Comparison of ENCODE assay signal across 20 cellular contexts in genomic region chr17:66345264-66345663, GRCh38. TPM values are rescaled to one million over a fixed set of nuclear protein-coding genes. Genes with fewer than 3 reads are reported as not detected.
A peak's percentile ranks its signal among the peaks of the same experiment; 100 is the strongest.
DNase-seq lines count a peak whose midpoint lies in the region; ATAC-seq, FAIRE-seq and TF ChIP-seq lines count a peak whose summit lies in the region.
"Had no signal": no experiment of that assay in that cellular context is flagged by ENCODE, and none has a peak within 500 bp of the region (broad histone marks: within the 10 kb centered on the region; RNA-seq: fewer than 3 reads in every experiment).

No MANE protein-coding gene starts in this region.

- CTCF ChIA-PET in Calu3 (lab: Charles Lee) (no interaction called here), Panc1 (lab: Charles Lee) (no interaction called here)

- H3K27me3 Mint-ChIP-seq in Calu3 (ENCODE audit: unreplicated experiment): no peaks in the 10 kb centered on the region
- H3K27me3 Mint-ChIP-seq: CD8-positive, alpha-beta memory T cell; T-cell had no signal

- H3K4me3 Mint-ChIP-seq in Calu3 (ENCODE audit: low read depth, unreplicated experiment): no peak overlapping the region
- H3K4me3 Mint-ChIP-seq: CD8-positive, alpha-beta memory T cell; T-cell had no signal

- no peak for TF ChIP-seq CTCF in Calu3 (IDR thresholded peaks at IDR 0.05; ENCODE audit: unreplicated experiment)
- no peak for TF ChIP-seq CTCF in Panc1 (IDR thresholded peaks at IDR 0.05)
- no peak for TF ChIP-seq CTCF in GM20000 (IDR thresholded peaks at IDR 0.05; ENCODE audit: extremely low read depth, missing control alignments)

- peak overlapping the region; percentile 75 for H3K27ac ChIP-seq in Panc1 (ENCODE audit: low read length)
- H3K27ac ChIP-seq: 22Rv1; BLaER1 treated with 17β-estradiol and CSF1 and Interleukin-3, amounts not matched to agents 10 nM and 100 nM; PC-9; SJSA1 had no signal

- peak overlapping the region; percentile 47 for H3K27ac Mint-ChIP-seq in Calu3 (ENCODE audit: unreplicated experiment)
- H3K27ac Mint-ChIP-seq: CD8-positive, alpha-beta memory T cell; T-cell had no signal

- BruUV-seq in Calu3 (replicated peaks; lab: Mats Ljungman, UMichigan): no TSS peak
- BruUV-seq in Panc1 (replicated peaks; lab: Mats Ljungman, UMichigan): no TSS peak

- no peak for FAIRE-seq in GM19239 (lab: Jason Lieb, UNC)
- FAIRE-seq: GM12892 had no signal

- no peak for ATAC-seq in Panc1
- ATAC-seq: HCT116, T-cell had no signal

- in situ Hi-C loops in Panc1 (cut with HindIII; ENCODE audit: low pct_unique_long_range_greater_than_20kb, low sequenced_read_pairs): no loop called here

- no peaks in the 10 kb centered on the region for H3K9me3 Mint-ChIP-seq in Calu3 (ENCODE audit: low read depth, unreplicated experiment)
- H3K9me3 Mint-ChIP-seq: CD8-positive, alpha-beta memory T cell; T-cell had no signal

- POLR2A ChIA-PET in Panc1 (lab: Charles Lee): no interaction called here

- no peaks in the 10 kb centered on the region for H3K27me3 ChIP-seq in Panc1 (ENCODE audit: control insufficient read depth, insufficient read depth, low read length)
- H3K27me3 ChIP-seq: BLaER1 treated with 17β-estradiol and CSF1 and Interleukin-3, amounts not matched to agents 10 nM and 100 nM; MG63; SJSA1 had no signal

- H3K4me1 Mint-ChIP-seq in Calu3 (ENCODE audit: low read depth, unreplicated experiment): peaks cover 83% of the 10 kb centered on the region

- intact Hi-C loops in Calu3 (cut with micrococcal nuclease; ENCODE audit: unreplicated experiment) (no loop called here), Panc1 (cut with micrococcal nuclease; ENCODE audit: unreplicated experiment) (no loop called here)

- no peaks in the 10 kb centered on the region for H3K9me3 ChIP-seq in Panc1 (ENCODE audit: control insufficient read depth, insufficient read depth, low read depth, low read length)
- H3K9me3 ChIP-seq: BLaER1 treated with 17β-estradiol and CSF1 and Interleukin-3, amounts not matched to agents 10 nM and 100 nM; MG63; SJSA1 had no signal

- DNase-seq in DMS 273 (lab: John Stamatoyannopoulos, UW; ENCODE audit: unreplicated experiment) (peak; percentile 37), DMS 273 treated with DMSO at 0.1 percent for 48 hours (lab: John Stamatoyannopoulos, UW) (no peak), Calu3 (no peak), Panc1 (ENCODE audit: low read depth, low spot score) (no peak), fibroblast of peridontal ligament (ENCODE audit: extremely low read depth) (peak; percentile 28), GM19239 (ENCODE audit: insufficient read length, low spot score) (no peak), germinal center (ENCODE audit: low spot score) (no peak), GM20000 (ENCODE audit: low spot score) (no peak)
- DNase-seq: CD8-positive, alpha-beta memory T cell; MG63; NCI-H1105; NCI-H1694; NCI-H446; PC-9; T-cell had no signal

- peaks cover 37% of the 10 kb centered on the region for H3K36me3 Mint-ChIP-seq in Calu3 (ENCODE audit: insufficient read depth, unreplicated experiment)

- no peaks in the 10 kb centered on the region for H3K36me3 ChIP-seq in Panc1 (ENCODE audit: control insufficient read depth, insufficient read depth, low read length)
- H3K36me3 ChIP-seq: MG63 had no signal

- peaks cover 68% of the 10 kb centered on the region for H3K4me1 ChIP-seq in Panc1 (ENCODE audit: control insufficient read depth, insufficient read depth, low read length)

- no peak overlapping the region for H3K4me3 ChIP-seq in Panc1 (ENCODE audit: low read depth in 2 of 2, low read length in 2 of 2)
- H3K4me3 ChIP-seq: BLaER1 treated with 17β-estradiol and CSF1 and Interleukin-3, amounts not matched to agents 10 nM and 100 nM; MG63; PC-9; SJSA1 had no signal

RNA-seq across cellular contexts. Expression of gene PRKCA, which starts 42.9 kb away (rescaled TPM):
- total RNA-seq in Calu3 (2022) (126 TPM in 2 replicates), Panc1 (2021; ENCODE audit: unreplicated experiment) (53.0 TPM)
- 19.2 TPM for polyA plus RNA-seq in Panc1 (2012; ENCODE audit: insufficient read length)

Comparison
In these comparisons a context has a peak if more than half of its experiments do, and no peak if none do; other contexts are left out.
1. DNase-seq: peak in DMS 273 (single experiment) and fibroblast of peridontal ligament (single experiment); none in DMS 273 treated with DMSO at 0.1 percent for 48 hours (single experiment), Calu3 (single experiment), Panc1 (single experiment), GM19239 (single experiment), germinal center (single experiment) and GM20000 (single experiment).